ENCODE assay signal across 10 cellular contexts in the genomic region with DNA sequence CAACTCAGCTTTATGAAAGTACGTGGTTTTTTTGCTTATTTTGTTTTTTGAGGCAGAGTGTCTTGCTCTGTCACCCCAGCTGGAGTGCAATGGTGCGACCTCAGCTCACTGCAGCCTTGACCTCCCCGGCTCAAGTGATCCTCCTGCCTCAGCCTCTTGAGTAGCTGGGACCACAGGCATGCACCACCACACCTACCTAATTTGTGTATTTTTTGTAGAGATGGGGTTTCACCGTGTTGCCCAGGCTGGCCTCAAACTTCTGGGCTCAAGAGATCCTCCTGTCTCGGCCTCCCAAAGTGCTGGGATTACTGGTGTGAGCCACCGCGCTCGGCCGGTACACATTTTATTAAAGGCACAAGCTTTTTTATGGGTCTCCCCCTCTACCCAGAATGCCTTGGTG. TPM values are rescaled to one million over a fixed set of nuclear protein-coding genes. Genes with fewer than 3 reads are reported as not detected.
"Had no signal": no experiment of that assay in that cellular context is flagged by ENCODE, and none has a peak within 500 bp of the region (broad histone marks: within the 10 kb centered on the region; RNA-seq: fewer than 3 reads in every experiment).

No MANE protein-coding gene starts in this region.

RNA-seq across cellular contexts. Expression of a gene that starts 34.3 kb away (rescaled TPM):
- total RNA-seq: activated B cell treated with CpG ODN at 0.5 μM for 24 hours; activated CD4-positive, alpha-beta T cell treated with anti-CD3 and anti-CD28 coated beads for 36 hours; activated CD8-positive, alpha-beta memory T cell treated with anti-CD3 and anti-CD28 coated beads for 36 hours; activated naive CD8-positive, alpha-beta T cell treated with anti-CD3 and anti-CD28 coated beads for 36 hours; left ventricle myocardium superior; SK-MEL-5 had no signal
- polyA plus RNA-seq: neural cell had no signal

RNA-seq across cellular contexts. Expression of a gene that starts 59.7 kb away (rescaled TPM):
- total RNA-seq: activated B cell treated with CpG ODN at 0.5 μM for 24 hours; activated CD4-positive, alpha-beta T cell treated with anti-CD3 and anti-CD28 coated beads for 36 hours; activated CD8-positive, alpha-beta memory T cell treated with anti-CD3 and anti-CD28 coated beads for 36 hours; activated naive CD8-positive, alpha-beta T cell treated with anti-CD3 and anti-CD28 coated beads for 36 hours; cerebellum; left ventricle myocardium superior; mucosa of descending colon; right lobe of liver; SK-MEL-5 had no signal
- polyA plus RNA-seq: neural cell had no signal
